Comparison of ENCODE assay signal across 8 cellular contexts in genomic region chr15:73601449-73602425, GRCh38. TPM values are rescaled to one million over a fixed set of nuclear protein-coding genes. Genes with fewer than 3 reads are reported as not detected.
DNase-seq lines count a peak whose midpoint lies in the region; ATAC-seq and TF ChIP-seq lines count a peak whose summit lies in the region.

No MANE protein-coding gene starts in this region.

- no peaks in the 10 kb centered on the region for H3K27me3 ChIP-seq in muscle layer of duodenum (ENCODE audit: low read depth, low read length)

- H3K27ac ChIP-seq in C4-2B (peak overlapping the region; percentile 60; the same call in 1 of the 2 replicates), muscle layer of duodenum (ENCODE audit: low read length) (peak overlapping the region; percentile 61)

- H3K4me3 ChIP-seq in muscle layer of duodenum (ENCODE audit: low read depth in 1 of 2, low read length in 2 of 2) = peak overlapping the region in 1 of 2 donors; percentile 29

- peaks cover 5% of the 10 kb centered on the region for H3K36me3 Mint-ChIP-seq in endothelial cell (ENCODE audit: low read depth, unreplicated experiment)

- ATAC-seq in GM18511 (IDR thresholded peaks at IDR 0.05; ENCODE audit: unreplicated experiment) = no peak
- ATAC-seq in GM18520 (IDR thresholded peaks at IDR 0.05; ENCODE audit: unreplicated experiment) = no peak
- no peak for ATAC-seq in GM19463 (IDR thresholded peaks at IDR 0.05; ENCODE audit: unreplicated experiment)

- peaks cover 46% of the 10 kb centered on the region for H3K4me1 Mint-ChIP-seq in endothelial cell (ENCODE audit: unreplicated experiment)

- no peaks in the 10 kb centered on the region for H3K36me3 ChIP-seq in muscle layer of duodenum (ENCODE audit: control insufficient read depth in 1 of 2, insufficient read depth in 2 of 2, low read length in 2 of 2)

- DNase-seq in NCI-H82 treated with DMSO at 0.1 percent for 48 hours (lab: John Stamatoyannopoulos, UW; ENCODE audit: unreplicated experiment) (peak; percentile 26), endothelial cell (ENCODE audit: low spot score) (peak; percentile 23)
- DNase-seq in stimulated activated CD4-positive, alpha-beta T cell treated with anti-CD3 and anti-CD28 coated beads, Interleukin-4, amount 100 ng/mL, for 1 hour = no peak

- H3K9me3 Mint-ChIP-seq in endothelial cell (ENCODE audit: unreplicated experiment) = no peaks in the 10 kb centered on the region

- H3K4me3 Mint-ChIP-seq in endothelial cell (ENCODE audit: unreplicated experiment) = no peak overlapping the region

- H3K27me3 Mint-ChIP-seq in endothelial cell (ENCODE audit: unreplicated experiment) = peaks cover under 1% of the 10 kb centered on the region

- no peak for TF ChIP-seq CTCF in C4-2B (conservative IDR thresholded peaks at IDR 0.05)
- no peak for TF ChIP-seq CTCF in endothelial cell (IDR thresholded peaks at IDR 0.05; ENCODE audit: unreplicated experiment)

- peaks cover 35 to 83% of the 10 kb centered on the region in 2 donors for H3K4me1 ChIP-seq in muscle layer of duodenum (ENCODE audit: control insufficient read depth in 1 of 2, insufficient read depth in 2 of 2, low read length in 2 of 2)

- H3K27ac Mint-ChIP-seq in endothelial cell (ENCODE audit: unreplicated experiment) = no peak overlapping the region

- no peaks in the 10 kb centered on the region for H3K9me3 ChIP-seq in muscle layer of duodenum (ENCODE audit: control insufficient read depth in 1 of 2, low read length in 2 of 2)

RNA-seq across cellular contexts. Expression of gene NPTN, which starts 31.5 kb away (rescaled TPM):
- 223 TPM for total RNA-seq in endothelial cell (ENCODE audit: unreplicated experiment)
